33 cellular contexts compared by ENCODE assay signal in the genomic region with DNA sequence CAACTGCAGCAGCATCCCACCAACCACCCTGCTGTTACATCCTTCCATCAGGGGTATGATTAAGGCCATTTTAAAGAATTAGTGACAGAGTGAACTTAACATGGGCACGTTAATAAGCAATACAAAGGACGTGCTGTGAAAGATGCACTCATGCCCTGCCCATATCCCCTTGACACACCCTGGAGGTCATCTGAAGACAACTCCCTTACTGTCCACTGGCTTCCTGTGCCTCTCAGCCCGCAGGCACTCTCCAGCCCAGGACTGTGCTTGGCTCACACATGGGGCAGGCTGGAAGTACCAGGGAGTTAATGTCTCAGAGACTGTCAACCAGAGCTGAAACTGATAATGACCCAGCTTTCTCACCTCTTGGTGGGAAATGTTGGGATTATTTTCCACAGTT.
"Had no signal": no experiment of that assay in that cellular context is flagged by ENCODE, and none has a peak within 500 bp of the region (broad histone marks: within the 10 kb centered on the region; RNA-seq: fewer than 3 reads in every experiment).

No MANE protein-coding gene starts in this region.

- H3K36me3 Mint-ChIP-seq: activated CD4-positive, alpha-beta memory T cell treated with anti-CD3 and anti-CD28 coated beads for 36 hours; activated naive CD4-positive, alpha-beta T cell treated with anti-CD3 and anti-CD28 coated beads, Interleukin-2, amount 50 U/mL, for 72 hours; activated naive CD8-positive, alpha-beta T cell treated with anti-CD3 and anti-CD28 coated beads for 36 hours had no signal

- H3K4me3 Mint-ChIP-seq: activated B cell treated with CpG ODN at 0.5 μM for 24 hours; activated CD4-positive, alpha-beta memory T cell treated with anti-CD3 and anti-CD28 coated beads for 36 hours; activated CD4-positive, alpha-beta T cell treated with anti-CD3 and anti-CD28 coated beads, Interleukin-2, amount 10 ng/mL, durations not matched to agents 24 days and 14 days; activated CD8-positive, alpha-beta T cell treated with anti-CD3 and anti-CD28 coated beads for 36 hours; activated naive CD4-positive, alpha-beta T cell treated with anti-CD3 and anti-CD28 coated beads for 36 hours; activated naive CD8-positive, alpha-beta T cell treated with anti-CD3 and anti-CD28 coated beads for 36 hours; activated T-cell treated with anti-CD3 and anti-CD28 coated beads, Interleukin-2, amount 50 U/mL, for 4 hours; activated T-cell treated with anti-CD3 and anti-CD28 coated beads, Interleukin-2, amount 50 U/mL, for 72 hours; activated T-helper 1 cell treated with anti-CD3 and anti-CD28 coated beads, Interleukin-12 subunit alpha, Interleukin-12 subunit beta, Interleukin-2, Interleukin-4 antibody, amounts not matched to agents 30 ng/mL and 10 ng/mL and 1 ng/mL, durations not matched to agents 14 hours and 24 hours and 36 hours; activated T-helper 17 cell treated with anti-CD3 and anti-CD28 coated beads, Interleukin-2, amount 50 U/mL, for 72 hours; T-helper 1 cell treated with Interleukin-12 subunit alpha and Interleukin-12 subunit beta and Interleukin-4 antibody, amounts not matched to agents 30 μg/mL and 1 μg/mL, for 36 hours; T-helper 2 cell treated with Interferon-gamma antibody and Interleukin-4, amounts not matched to agents 5 μg/mL and 100 μg/mL, for 36 hours had no signal

- DNase-seq: activated B cell treated with CpG ODN at 0.5 μM for 24 hours; activated CD4-positive, alpha-beta memory T cell treated with anti-CD3 and anti-CD28 coated beads for 36 hours; activated CD4-positive, alpha-beta T cell treated with anti-CD3 and anti-CD28 coated beads for 4 hours; activated CD4-positive, alpha-beta T cell treated with anti-CD3 and anti-CD28 coated beads, Interleukin-2, amount 10 ng/mL, durations not matched to agents 24 days and 14 days; activated CD4-positive, alpha-beta T cell treated with anti-CD3 and anti-CD28 coated beads, Interleukin-2, amount 50 U/mL, for 1 hour; activated CD4-positive, alpha-beta T cell treated with anti-CD3 and anti-CD28 coated beads, Interleukin-2, amount 50 U/mL, for 4 hours; activated CD4-positive, CD25-positive, alpha-beta regulatory T cell treated with anti-CD3 and anti-CD28 coated beads, Interleukin-2, amount 50 U/mL, for 72 hours; activated CD8-positive, alpha-beta memory T cell treated with anti-CD3 and anti-CD28 coated beads, Interleukin-2, amount 50 U/mL, for 4 hours; activated CD8-positive, alpha-beta T cell treated with anti-CD3 and anti-CD28 coated beads for 36 hours; activated effector memory CD4-positive, alpha-beta T cell treated with anti-CD3 and anti-CD28 coated beads, Interleukin-2, amount 50 U/mL, for 16 hours; activated gamma-delta T cell treated with Interleukin-2 at 50 U/mL for 16 hours; activated naive CD4-positive, alpha-beta T cell; activated naive CD4-positive, alpha-beta T cell treated with anti-CD3 and anti-CD28 coated beads for 36 hours; activated naive CD4-positive, alpha-beta T cell treated with anti-CD3 and anti-CD28 coated beads, Interleukin-2, amount 50 U/mL, for 16 hours; activated naive CD8-positive, alpha-beta T cell treated with anti-CD3 and anti-CD28 coated beads for 36 hours; activated T-cell treated with anti-CD3 and anti-CD28 coated beads for 4 hours; activated T-cell treated with anti-CD3 and anti-CD28 coated beads, Interleukin-2, amount 50 U/mL, for 1 hour; activated T-cell treated with anti-CD3 and anti-CD28 coated beads, Interleukin-2, amount 50 U/mL, for 4 hours; activated T-cell treated with anti-CD3 and anti-CD28 coated beads, Interleukin-2, amount 50 U/mL, for 72 hours; adrenal gland; amniotic stem cell; aorta; body of pancreas; brain microvascular endothelial cell; central memory CD4-positive, alpha-beta T cell; T-helper 1 cell; T-helper 2 cell; T-helper 9 cell had no signal

- H3K4me1 Mint-ChIP-seq: activated B cell treated with CpG ODN at 0.5 μM for 24 hours; activated CD4-positive, alpha-beta T cell treated with anti-CD3 and anti-CD28 coated beads, Interleukin-2, amount 10 ng/mL, durations not matched to agents 24 days and 14 days; activated naive CD8-positive, alpha-beta T cell treated with anti-CD3 and anti-CD28 coated beads for 36 hours; activated T-helper 17 cell treated with anti-CD3 and anti-CD28 coated beads, Interleukin-2, amount 50 U/mL, for 72 hours had no signal

- H3K27ac Mint-ChIP-seq: activated B cell treated with CpG ODN at 0.5 μM for 24 hours; activated CD4-positive, alpha-beta memory T cell treated with anti-CD3 and anti-CD28 coated beads for 36 hours; activated CD4-positive, alpha-beta T cell treated with anti-CD3 and anti-CD28 coated beads, Interleukin-2, amount 10 ng/mL, durations not matched to agents 24 days and 14 days; activated CD8-positive, alpha-beta T cell treated with anti-CD3 and anti-CD28 coated beads for 36 hours; activated naive CD4-positive, alpha-beta T cell treated with anti-CD3 and anti-CD28 coated beads for 36 hours; activated naive CD4-positive, alpha-beta T cell treated with anti-CD3 and anti-CD28 coated beads, Interleukin-2, amount 50 U/mL, for 72 hours; activated naive CD8-positive, alpha-beta T cell treated with anti-CD3 and anti-CD28 coated beads for 36 hours; activated T-cell treated with anti-CD3 and anti-CD28 coated beads, Interleukin-2, amount 50 U/mL, for 72 hours; activated T-helper 1 cell treated with anti-CD3 and anti-CD28 coated beads, Interleukin-12 subunit alpha, Interleukin-12 subunit beta, Interleukin-2, Interleukin-4 antibody, amounts not matched to agents 30 ng/mL and 10 ng/mL and 1 ng/mL, durations not matched to agents 14 hours and 24 hours and 36 hours; activated T-helper 17 cell treated with anti-CD3 and anti-CD28 coated beads, Interleukin-2, amount 50 U/mL, for 72 hours; T-helper 1 cell treated with Interleukin-12 subunit alpha and Interleukin-12 subunit beta and Interleukin-4 antibody, amounts not matched to agents 30 μg/mL and 1 μg/mL, for 36 hours; T-helper 2 cell treated with Interferon-gamma antibody and Interleukin-4, amounts not matched to agents 5 μg/mL and 100 μg/mL, for 36 hours had no signal

- ATAC-seq: activated CD8-positive, alpha-beta T cell treated with anti-CD3 and anti-CD28 coated beads for 36 hours; activated naive CD4-positive, alpha-beta T cell treated with anti-CD3 and anti-CD28 coated beads, Interleukin-2, amount 50 U/mL, for 72 hours; activated T-cell treated with anti-CD3 and anti-CD28 coated beads, Interleukin-2, amount 50 U/mL, for 4 hours; activated T-cell treated with anti-CD3 and anti-CD28 coated beads, Interleukin-2, amount 50 U/mL, for 72 hours; activated T-helper 17 cell treated with anti-CD3 and anti-CD28 coated beads, Interleukin-2, amount 50 U/mL, for 72 hours; body of pancreas had no signal

- H3K9me3 Mint-ChIP-seq: activated B cell treated with CpG ODN at 0.5 μM for 24 hours; activated CD4-positive, alpha-beta memory T cell treated with anti-CD3 and anti-CD28 coated beads for 36 hours; activated CD4-positive, alpha-beta T cell treated with anti-CD3 and anti-CD28 coated beads, Interleukin-2, amount 10 ng/mL, durations not matched to agents 24 days and 14 days; activated CD8-positive, alpha-beta T cell treated with anti-CD3 and anti-CD28 coated beads for 36 hours; activated naive CD4-positive, alpha-beta T cell treated with anti-CD3 and anti-CD28 coated beads for 36 hours; activated naive CD4-positive, alpha-beta T cell treated with anti-CD3 and anti-CD28 coated beads, Interleukin-2, amount 50 U/mL, for 72 hours; activated naive CD8-positive, alpha-beta T cell treated with anti-CD3 and anti-CD28 coated beads for 36 hours; activated T-cell treated with anti-CD3 and anti-CD28 coated beads, Interleukin-2, amount 50 U/mL, for 4 hours; activated T-cell treated with anti-CD3 and anti-CD28 coated beads, Interleukin-2, amount 50 U/mL, for 72 hours; activated T-helper 1 cell treated with anti-CD3 and anti-CD28 coated beads, Interleukin-12 subunit alpha, Interleukin-12 subunit beta, Interleukin-2, Interleukin-4 antibody, amounts not matched to agents 30 ng/mL and 10 ng/mL and 1 ng/mL, durations not matched to agents 14 hours and 24 hours and 36 hours; activated T-helper 17 cell treated with anti-CD3 and anti-CD28 coated beads, Interleukin-2, amount 50 U/mL, for 72 hours; T-helper 1 cell treated with Interleukin-12 subunit alpha and Interleukin-12 subunit beta and Interleukin-4 antibody, amounts not matched to agents 30 μg/mL and 1 μg/mL, for 36 hours; T-helper 2 cell treated with Interferon-gamma antibody and Interleukin-4, amounts not matched to agents 5 μg/mL and 100 μg/mL, for 36 hours had no signal
